ENCODE assay signal across 16 cellular contexts in the genomic region with DNA sequence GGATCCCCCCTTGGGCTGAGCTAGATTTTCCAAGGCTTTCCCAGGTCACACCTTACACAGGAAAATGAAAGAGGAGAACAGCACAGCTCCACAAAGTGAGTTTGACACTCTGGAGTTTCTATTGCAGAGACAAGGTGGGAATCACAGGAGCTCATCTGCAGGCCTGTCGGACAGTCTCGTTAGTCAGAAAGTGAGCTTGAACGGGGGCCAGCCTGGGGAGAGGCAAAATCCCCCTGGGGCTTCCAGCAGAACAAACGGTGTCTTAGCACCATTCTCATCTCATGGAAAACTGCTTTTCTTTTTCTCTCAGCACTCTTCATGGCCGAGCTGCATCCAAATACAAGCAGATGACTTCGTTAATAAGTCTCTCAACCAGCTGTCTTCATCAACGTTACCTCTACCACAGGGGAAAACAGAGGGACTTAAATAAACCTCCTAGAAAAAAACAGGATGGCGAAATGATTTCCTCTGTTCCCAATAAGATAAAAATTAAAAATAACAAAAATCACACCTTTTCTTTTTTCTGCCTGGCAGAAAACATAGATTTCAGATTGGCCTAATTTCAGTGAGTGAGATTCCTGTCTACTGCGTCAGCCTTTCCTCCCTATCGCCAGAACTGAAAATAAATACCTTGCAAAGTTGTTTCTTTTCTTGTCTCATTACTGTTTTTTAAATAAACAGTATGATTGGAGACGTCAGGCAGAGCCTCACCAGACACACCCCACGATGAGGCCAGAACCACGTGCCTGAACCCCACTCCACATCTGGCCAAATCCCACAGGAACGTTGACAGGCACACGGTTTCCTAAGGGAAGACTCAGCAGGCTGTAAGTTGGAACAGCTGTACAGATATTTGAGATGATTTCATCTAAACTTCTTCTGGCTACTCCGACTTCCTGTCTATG.
A peak's percentile ranks its signal among the peaks of the same experiment; 100 is the strongest.
DNase-seq lines count a peak whose midpoint lies in the region; ATAC-seq and TF ChIP-seq lines count a peak whose summit lies in the region.
"Had no signal": no experiment of that assay in that cellular context is flagged by ENCODE, and none has a peak within 500 bp of the region (broad histone marks: within the 10 kb centered on the region; RNA-seq: fewer than 3 reads in every experiment).

No MANE protein-coding gene starts in this region.

- H3K27ac ChIP-seq in SJCRH30 (no peak overlapping the region; the same call in 1 of the 2 replicates), thoracic aorta (peak overlapping the region; percentile 78 to 88)
- H3K27ac ChIP-seq: KMS-11 had no signal

- DNase-seq in SJCRH30 = peak; percentile 58 to 66
- DNase-seq in fibroblast of mammary gland (ENCODE audit: low read depth) = peak; percentile 45
- DNase-seq in mesothelial cell of epicardium (ENCODE audit: low spot score in 2 of 2, unreplicated experiment in 2 of 2) = no peak
- DNase-seq in thoracic aorta (ENCODE audit: low spot score) = no peak
- no peak for DNase-seq in SW 1271 (lab: John Stamatoyannopoulos, UW)
- DNase-seq in COLO829 (ENCODE audit: low spot score) = no peak
- DNase-seq in NCI-H2196 treated with DMSO at 0.1 percent for 48 hours (lab: John Stamatoyannopoulos, UW; ENCODE audit: unreplicated experiment) = no peak
- no peak for DNase-seq in stimulated activated CD4-positive, alpha-beta T cell treated with anti-CD3 and anti-CD28 coated beads, Interleukin-4, amount 100 ng/mL, for 1 hour
- DNase-seq: BE2C, dorsolateral prefrontal cortex, GOT3, NCI-H1694, occipital lobe, SHP77 had no signal

- no peak overlapping the region for H3K4me3 ChIP-seq in SJCRH30
- no peak overlapping the region for H3K4me3 ChIP-seq in fibroblast of mammary gland (ENCODE audit: control insufficient read depth, low read depth, low read length)
- peak overlapping the region; percentile 42 for H3K4me3 ChIP-seq in thoracic aorta
- H3K4me3 ChIP-seq: dorsolateral prefrontal cortex had no signal

- H3K36me3 ChIP-seq in SJCRH30 = no peaks in the 10 kb centered on the region
- no peaks in the 10 kb centered on the region for H3K36me3 ChIP-seq in thoracic aorta
- H3K36me3 ChIP-seq: BE2C had no signal

- peaks cover 4% of the 10 kb centered on the region for H3K4me1 Mint-ChIP-seq in mesothelial cell of epicardium
- H3K4me1 Mint-ChIP-seq: stimulated activated memory B cell treated with anti-CD40 and anti-IgM and Interleukin-4, amounts not matched to agents 10 μg/mL and 1 μg/mL and 100 μg/mL, for 72 hours had no signal

- H3K36me3 Mint-ChIP-seq in mesothelial cell of epicardium = peaks cover 3% of the 10 kb centered on the region
- H3K36me3 Mint-ChIP-seq: stimulated activated memory B cell treated with anti-CD40 and anti-IgM and Interleukin-4, amounts not matched to agents 10 μg/mL and 1 μg/mL and 100 μg/mL, for 72 hours had no signal

- TF ChIP-seq CTCF in fibroblast of mammary gland (conservative IDR thresholded peaks at IDR 0.05; ENCODE audit: control insufficient read depth, insufficient read depth, low read depth, low read length) = no peak
- no peak for TF ChIP-seq CTCF in mesothelial cell of epicardium (IDR thresholded peaks at IDR 0.05; ENCODE audit: unreplicated experiment)
- TF ChIP-seq CTCF in thoracic aorta (IDR thresholded peaks at IDR 0.05) = no peak

- no peaks in the 10 kb centered on the region for H3K27me3 ChIP-seq in SJCRH30
- H3K27me3 ChIP-seq in thoracic aorta (replicated peaks; ENCODE audit: insufficient read depth) = no peaks in the 10 kb centered on the region
- H3K27me3 ChIP-seq: BE2C, dorsolateral prefrontal cortex had no signal

- peaks cover 17% of the 10 kb centered on the region for H3K9me3 Mint-ChIP-seq in mesothelial cell of epicardium

- no peaks in the 10 kb centered on the region for H3K27me3 Mint-ChIP-seq in mesothelial cell of epicardium (ENCODE audit: low read depth)

- H3K27ac Mint-ChIP-seq in mesothelial cell of epicardium = peak overlapping the region; percentile 64
- H3K27ac Mint-ChIP-seq: stimulated activated memory B cell treated with anti-CD40 and anti-IgM and Interleukin-4, amounts not matched to agents 10 μg/mL and 1 μg/mL and 100 μg/mL, for 72 hours had no signal

- no peak overlapping the region for H3K4me3 Mint-ChIP-seq in mesothelial cell of epicardium
- H3K4me3 Mint-ChIP-seq: stimulated activated memory B cell treated with anti-CD40 and anti-IgM and Interleukin-4, amounts not matched to agents 10 μg/mL and 1 μg/mL and 100 μg/mL, for 72 hours had no signal

- ATAC-seq in thoracic aorta (ENCODE audit: insufficient number of reproducible peaks, low FRiP score, low read depth) = peak; percentile 54
- ATAC-seq: stimulated activated memory B cell treated with anti-CD40 and anti-IgM and Interleukin-4, amounts not matched to agents 10 μg/mL and 1 μg/mL and 100 μg/mL, for 72 hours had no signal

- H3K4me1 ChIP-seq in SJCRH30 (peaks cover 27% of the 10 kb centered on the region), thoracic aorta (ENCODE audit: control insufficient read depth in 1 of 2, low read depth in 2 of 2) (peaks cover 23 to 74% of the 10 kb centered on the region in 2 donors)
- H3K4me1 ChIP-seq: BE2C had no signal

- H3K9me3 ChIP-seq in SJCRH30 (replicated peaks) (peaks cover 2% of the 10 kb centered on the region; the same call in 1 of the 2 replicates), thoracic aorta (peaks cover 3% of the 10 kb centered on the region)
- H3K9me3 ChIP-seq: BE2C had no signal

Comparison
In these comparisons a context has a peak if more than half of its experiments do, and no peak if none do; other contexts are left out.
1. DNase-seq: peak in SJCRH30 (2 of 2) and fibroblast of mammary gland (single experiment); none in mesothelial cell of epicardium (0 of 2), thoracic aorta (single experiment), SW 1271 (0 of 2), COLO829 (single experiment), NCI-H2196 treated with DMSO at 0.1 percent for 48 hours (single experiment) and stimulated activated CD4-positive, alpha-beta T cell treated with anti-CD3 and anti-CD28 coated beads, Interleukin-4, amount 100 ng/mL, for 1 hour (single experiment).